Comparison of ENCODE assay signal across 1 cellular context in genomic region chrX:74788545-74789086, GRCh38.
TF ChIP-seq lines count a peak whose summit lies in the region.

No MANE protein-coding gene starts in this region.

TF ChIP-seq in SK-N-SH, 30 proteins besides CTCF, POLR2A, EP300 and RAD21 (continued from another document):
- TF ChIP-seq REST (IDR thresholded peaks at IDR 0.05; ENCODE audit: low read depth, low read length) = no peak
- TF ChIP-seq ZBTB33 (IDR thresholded peaks at IDR 0.05; ENCODE audit: borderline replicate concordance, low read depth) = no peak
- no peak for TF ChIP-seq FOXM1 (IDR thresholded peaks at IDR 0.05; ENCODE audit: low read depth)
